Comparison of ENCODE assay signal across 8 cellular contexts in genomic region chr11:26134481-26135355, GRCh38.
DNase-seq lines count a peak whose midpoint lies in the region; ATAC-seq, FAIRE-seq and TF ChIP-seq lines count a peak whose summit lies in the region.

No MANE protein-coding gene starts in this region.

- ATAC-seq in GM18861 (IDR thresholded peaks at IDR 0.05; ENCODE audit: unreplicated experiment) (peak; percentile 33), HG02840 (IDR thresholded peaks at IDR 0.05; ENCODE audit: low FRiP score, unreplicated experiment) (no peak)

- H3K4me3 ChIP-seq in AG04449 (ENCODE audit: low read depth, low read length) (no peak overlapping the region), foreskin fibroblast (ENCODE audit: low read depth in 1 of 2, low read length in 2 of 2) (no peak overlapping the region)

- CTCF ChIA-PET in AG04449 (lab: Yijun Ruan, JAX): interaction anchor here (0.8 to 2.3 kb wide), 4 partner anchors 9 to 155 kb away, joined by 3 to 28 read pairs (median 5); no protein-coding TSS in a partner anchor

- peak; percentile 37 for TF ChIP-seq CTCF in AG04449 (IDR thresholded peaks at IDR 0.05; ENCODE audit: insufficient read depth, low read length, missing control alignments)
- TF ChIP-seq CTCF in foreskin fibroblast (IDR thresholded peaks at IDR 0.05; ENCODE audit: low read depth, low read length): peak; percentile 34

- DNase-seq in AG04449 (ENCODE audit: low read depth, low spot score): no peak
- peak; percentile 3 for DNase-seq in NCI-H2171 (lab: John Stamatoyannopoulos, UW)
- DNase-seq in foreskin fibroblast: peak; percentile 44 to 68
- no peak for DNase-seq in NCI-H2029 (lab: John Stamatoyannopoulos, UW)
- no peak for DNase-seq in NOMO-1 (lab: John Stamatoyannopoulos, UW; ENCODE audit: unreplicated experiment in 2 of 2)
- DNase-seq in RCC 7860 (ENCODE audit: low spot score): no peak

- FAIRE-seq in RCC 7860 (lab: Jason Lieb, UNC): no peak

- POLR2A ChIA-PET in AG04449 (lab: Yijun Ruan, JAX): no interaction called here

Comparison
In these comparisons a context has a peak if more than half of its experiments do, and no peak if none do; other contexts are left out.
1. DNase-seq: peak in NCI-H2171 (single experiment) and foreskin fibroblast (2 of 2); none in AG04449 (single experiment), NCI-H2029 (single experiment), NOMO-1 (0 of 2) and RCC 7860 (single experiment).